8 cellular contexts compared by ENCODE assay signal in the genomic region with DNA sequence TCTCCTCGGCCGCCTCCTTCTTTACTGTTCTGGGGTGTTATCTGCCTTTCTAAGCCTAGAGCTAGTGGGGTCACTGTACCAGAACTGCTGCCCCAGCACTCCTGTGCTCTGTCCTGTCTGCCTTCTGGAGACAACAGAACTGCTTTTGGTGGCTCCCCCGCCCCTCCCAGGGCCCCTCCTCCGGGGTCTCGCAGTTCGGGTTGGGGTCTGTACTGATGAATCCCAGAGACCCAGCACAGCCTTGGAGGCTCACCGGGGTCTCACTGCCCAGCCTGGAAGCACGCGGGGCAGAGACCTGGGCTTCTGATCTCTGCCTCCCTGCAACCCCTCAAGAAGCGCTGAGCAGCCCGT. TPM values are rescaled to one million over a fixed set of nuclear protein-coding genes. Genes with fewer than 3 reads are reported as not detected.
DNase-seq lines count a peak whose midpoint lies in the region; ATAC-seq and FAIRE-seq lines count a peak whose summit lies in the region.

No MANE protein-coding gene starts in this region.

- peaks cover 7 to 18% (median 13%) of the 10 kb centered on the region in 7 donors for H3K4me1 Mint-ChIP-seq in naive thymus-derived CD4-positive, alpha-beta T cell

- DNase-seq in Jurkat, Clone E6-1 (ENCODE audit: low read depth, low spot score), result no peak
- no peak for DNase-seq in naive thymus-derived CD4-positive, alpha-beta T cell
- no peak for DNase-seq in stimulated activated CD8-positive, alpha-beta memory T cell treated with anti-CD3 and anti-CD28 coated beads, Interleukin-4, amount 100 ng/mL, for 48 hours
- no peak for DNase-seq in frontal cortex (ENCODE audit: low spot score in 2 of 2)

- POLR2A ChIA-PET in naive thymus-derived CD4-positive, alpha-beta T cell (lab: Charles Lee), result interaction anchor here (1.5 to 1.6 kb wide), 2 partner anchors 15 to 200 kb away, joined by 4 to 5 read pairs; no protein-coding TSS in a partner anchor

- peak overlapping the region; percentile 46 to 84 (median 70) for H3K4me3 Mint-ChIP-seq in naive thymus-derived CD4-positive, alpha-beta T cell

- ATAC-seq in naive thymus-derived CD4-positive, alpha-beta T cell, result no peak
- ATAC-seq in HG03159 (IDR thresholded peaks at IDR 0.05; ENCODE audit: unreplicated experiment), result no peak
- no peak for ATAC-seq in HG02610 (IDR thresholded peaks at IDR 0.05; ENCODE audit: unreplicated experiment)

- H3K36me3 ChIP-seq in ACC112 (ENCODE audit: insufficient read depth, low read length), result no peaks in the 10 kb centered on the region
- H3K36me3 ChIP-seq in naive thymus-derived CD4-positive, alpha-beta T cell (ENCODE audit: control insufficient read depth in 2 of 3, insufficient read depth in 3 of 3, low read length in 3 of 3), result no peaks in the 10 kb centered on the region

- no peaks in the 10 kb centered on the region for H3K79me2 ChIP-seq in ACC112 (ENCODE audit: control insufficient read depth, insufficient read depth, low read length, unreplicated experiment)

- H2AFZ ChIP-seq in ACC112 (ENCODE audit: low read length, unreplicated experiment), result peak overlapping the region; percentile 84

- FAIRE-seq in frontal cortex (lab: Jason Lieb, UNC), result no peak

- H3K27me3 Mint-ChIP-seq in naive thymus-derived CD4-positive, alpha-beta T cell, result peaks cover 0 to 8% (median 0%) of the 10 kb centered on the region in 5 donors

- H3K36me3 Mint-ChIP-seq in naive thymus-derived CD4-positive, alpha-beta T cell, result no peaks in the 10 kb centered on the region

- intact Hi-C loops in naive thymus-derived CD4-positive, alpha-beta T cell (cut with micrococcal nuclease), result loop anchor here (1.0 to 5.0 kb wide), 13 partner anchors 35 to 1096 kb away; a partner anchor contains a TSS

- no peaks in the 10 kb centered on the region for H3K9me3 Mint-ChIP-seq in naive thymus-derived CD4-positive, alpha-beta T cell

- peaks cover 3% of the 10 kb centered on the region for H3K4me1 ChIP-seq in ACC112 (ENCODE audit: control insufficient read depth, insufficient read depth, low read length, unreplicated experiment)
- H3K4me1 ChIP-seq in naive thymus-derived CD4-positive, alpha-beta T cell (ENCODE audit: control insufficient read depth in 2 of 2, insufficient read depth in 2 of 2, low read length in 2 of 2), result peaks cover 11 to 12% of the 10 kb centered on the region in 2 donors

- CTCF ChIA-PET in naive thymus-derived CD4-positive, alpha-beta T cell (lab: Charles Lee), result interaction anchor here (0.6 to 3.1 kb wide), 19 partner anchors 8 to 227 kb away, joined by 3 to 45 read pairs (median 5); a partner anchor contains a TSS

- no peaks in the 10 kb centered on the region for H3K9me3 ChIP-seq in naive thymus-derived CD4-positive, alpha-beta T cell (ENCODE audit: control insufficient read depth in 2 of 3, low read length in 3 of 3)

- peak overlapping the region in 6 of 9 donors; percentile 4 to 84 (median 40) for H3K27ac Mint-ChIP-seq in naive thymus-derived CD4-positive, alpha-beta T cell

- H3K27ac ChIP-seq in ACC112 (ENCODE audit: low read depth, low read length) (no peak overlapping the region), cingulate gyrus (ENCODE audit: low read depth, low read length) (peak overlapping the region; percentile 84)
- H3K27ac ChIP-seq in naive thymus-derived CD4-positive, alpha-beta T cell (ENCODE audit: low read depth, low read length), result peak overlapping the region; percentile 58

- H3K4me3 ChIP-seq in ACC112 (ENCODE audit: low read depth, low read length), result peak overlapping the region; percentile 75
- peak overlapping the region; percentile 54 for H3K4me3 ChIP-seq in Jurkat, Clone E6-1 (ENCODE audit: low read length)
- H3K4me3 ChIP-seq in naive thymus-derived CD4-positive, alpha-beta T cell (ENCODE audit: low read length), result peak overlapping the region; percentile 69

- H3K27me3 ChIP-seq in ACC112 (ENCODE audit: insufficient read depth, low read length), result peaks cover 19% of the 10 kb centered on the region; the same call in 1 of the 2 replicates
- H3K27me3 ChIP-seq in naive thymus-derived CD4-positive, alpha-beta T cell (ENCODE audit: control insufficient read depth in 2 of 2, insufficient read depth in 2 of 2, low read length in 2 of 2), result no peaks in the 10 kb centered on the region

RNA-seq across cellular contexts. Expression of a gene that starts 3.2 kb away (rescaled TPM):
- polyA plus RNA-seq in Jurkat, Clone E6-1 (2012; ENCODE audit: insufficient read depth, insufficient read length), result 0.79 TPM
- 1 to 10 TPM in 1 of 5 experiments, under 1 TPM in 4; 0.05 to 1.9 (median 0.57) TPM for total RNA-seq in naive thymus-derived CD4-positive, alpha-beta T cell
- polyA plus RNA-seq in naive thymus-derived CD4-positive, alpha-beta T cell, result under 1 TPM in 1 of 2 donors, not detected in 1; 0.24 TPM
- 11.0 TPM for total RNA-seq in frontal cortex

RNA-seq across cellular contexts. Expression of a gene that starts 48.7 kb away (rescaled TPM):
- 17.1 TPM for polyA plus RNA-seq in Jurkat, Clone E6-1 (2012; ENCODE audit: insufficient read depth, insufficient read length)
- total RNA-seq in naive thymus-derived CD4-positive, alpha-beta T cell, result 100 to 1,000 TPM in 2 of 5 experiments, 10 to 100 TPM in 3; 69.5 to 175 (median 73.0) TPM
- polyA plus RNA-seq in naive thymus-derived CD4-positive, alpha-beta T cell, result 10 to 100 TPM; 14.1 to 19.3 TPM
- 42.4 TPM for total RNA-seq in frontal cortex
